Comparison of ENCODE assay signal across 13 cellular contexts in genomic region chr4:3385719-3386440, GRCh38. TPM values are rescaled to one million over a fixed set of nuclear protein-coding genes. Genes with fewer than 3 reads are reported as not detected.
A peak's percentile ranks its signal among the peaks of the same experiment; 100 is the strongest.
DNase-seq lines count a peak whose midpoint lies in the region; ATAC-seq and TF ChIP-seq lines count a peak whose summit lies in the region.
"Had no signal": no experiment of that assay in that cellular context is flagged by ENCODE, and none has a peak within 500 bp of the region (broad histone marks: within the 10 kb centered on the region; RNA-seq: fewer than 3 reads in every experiment).

No MANE protein-coding gene starts in this region.

- no peak for DNase-seq in heart right ventricle
- no peak for DNase-seq in right atrium auricular region (ENCODE audit: low spot score)
- no peak for DNase-seq in epidermal melanocyte (ENCODE audit: insufficient read length, low spot score)
- no peak for DNase-seq in central memory CD4-positive, alpha-beta T cell
- DNase-seq: activated CD4-positive, alpha-beta T cell treated with anti-CD3 and anti-CD28 coated beads for 4 hours; mesendoderm; NCI-H2107; RPMI8226 had no signal

- no peak overlapping the region for H3K4me2 ChIP-seq in parathyroid adenoma (ENCODE audit: low read length)

- H3K9me3 ChIP-seq in heart right ventricle: peaks cover 0 to 7% (median 0%) of the 10 kb centered on the region in 11 donors
- no peaks in the 10 kb centered on the region for H3K9me3 ChIP-seq in right atrium auricular region
- H3K9me3 ChIP-seq in parathyroid adenoma (ENCODE audit: control insufficient read depth, low read length): no peaks in the 10 kb centered on the region

- ATAC-seq in heart right ventricle: no peak
- peak; percentile 67 for ATAC-seq in esophagus mucosa
- no peak for ATAC-seq in GM21423 (IDR thresholded peaks at IDR 0.05; ENCODE audit: unreplicated experiment)
- ATAC-seq in HG03571 (IDR thresholded peaks at IDR 0.05; ENCODE audit: unreplicated experiment): no peak

- no peak overlapping the region for H2AFZ ChIP-seq in parathyroid adenoma

- H3K27me3 ChIP-seq in heart right ventricle: no peaks in the 10 kb centered on the region
- H3K27me3 ChIP-seq in right atrium auricular region: no peaks in the 10 kb centered on the region
- no peaks in the 10 kb centered on the region for H3K27me3 ChIP-seq in parathyroid adenoma (ENCODE audit: control insufficient read depth, insufficient read depth, low read length)

- no peak overlapping the region for H3K9ac ChIP-seq in parathyroid adenoma

- TF ChIP-seq CTCF in heart right ventricle (IDR thresholded peaks at IDR 0.05): no peak
- TF ChIP-seq CTCF in right atrium auricular region (IDR thresholded peaks at IDR 0.05): no peak
- TF ChIP-seq CTCF in parathyroid adenoma (IDR thresholded peaks at IDR 0.05): no peak

- H3K4me3 ChIP-seq in heart right ventricle: peak overlapping the region in 5 of 10 donors; percentile 13 to 43 (median 19)
- H3K4me3 ChIP-seq in right atrium auricular region: peak overlapping the region in 1 of 2 donors; percentile 35
- H3K4me3 ChIP-seq in parathyroid adenoma (ENCODE audit: low read depth, low read length): no peak overlapping the region

- intact Hi-C loops in heart right ventricle (cut with DNase I): loop anchor here in 1 of 10 donors (5.0 kb wide), 1 partner anchor 94 kb away; the partner anchor contains the start of gene RGS12

- H3K36me3 ChIP-seq in heart right ventricle: no peaks in the 10 kb centered on the region
- H3K36me3 ChIP-seq in right atrium auricular region: no peaks in the 10 kb centered on the region
- H3K36me3 ChIP-seq in parathyroid adenoma (ENCODE audit: control insufficient read depth, insufficient read depth, low read length): no peaks in the 10 kb centered on the region

- peak overlapping the region; percentile 32 to 90 (median 66) for H3K27ac ChIP-seq in heart right ventricle
- H3K27ac ChIP-seq in right atrium auricular region: peak overlapping the region in 1 of 2 donors; percentile 63
- peak overlapping the region; percentile 36 for H3K27ac ChIP-seq in parathyroid adenoma

- H3K79me2 ChIP-seq in parathyroid adenoma: no peaks in the 10 kb centered on the region

- WGBS in heart right ventricle, 2 donors: 92 to 93% methylated on average over 22 of the region's 22 CpGs

- peaks cover 2 to 67% (median 51%) of the 10 kb centered on the region in 9 donors for H3K4me1 ChIP-seq in heart right ventricle
- peaks cover 0 to 44% of the 10 kb centered on the region in 2 donors for H3K4me1 ChIP-seq in right atrium auricular region
- no peaks in the 10 kb centered on the region for H3K4me1 ChIP-seq in parathyroid adenoma

RNA-seq across cellular contexts. Expression of gene HGFAC, which starts 55.9 kb away (rescaled TPM):
- total RNA-seq in heart right ventricle: under 1 TPM in 6 of 10 donors, not detected in 4; 0.15 to 0.59 (median 0.36) TPM
- 1 to 10 TPM; 1.0 to 1.1 TPM for polyA plus RNA-seq in heart right ventricle
- total RNA-seq in right atrium auricular region: not detected
- total RNA-seq in esophagus mucosa: not detected
- total RNA-seq: G401 had no signal
